In the genomic region with DNA sequence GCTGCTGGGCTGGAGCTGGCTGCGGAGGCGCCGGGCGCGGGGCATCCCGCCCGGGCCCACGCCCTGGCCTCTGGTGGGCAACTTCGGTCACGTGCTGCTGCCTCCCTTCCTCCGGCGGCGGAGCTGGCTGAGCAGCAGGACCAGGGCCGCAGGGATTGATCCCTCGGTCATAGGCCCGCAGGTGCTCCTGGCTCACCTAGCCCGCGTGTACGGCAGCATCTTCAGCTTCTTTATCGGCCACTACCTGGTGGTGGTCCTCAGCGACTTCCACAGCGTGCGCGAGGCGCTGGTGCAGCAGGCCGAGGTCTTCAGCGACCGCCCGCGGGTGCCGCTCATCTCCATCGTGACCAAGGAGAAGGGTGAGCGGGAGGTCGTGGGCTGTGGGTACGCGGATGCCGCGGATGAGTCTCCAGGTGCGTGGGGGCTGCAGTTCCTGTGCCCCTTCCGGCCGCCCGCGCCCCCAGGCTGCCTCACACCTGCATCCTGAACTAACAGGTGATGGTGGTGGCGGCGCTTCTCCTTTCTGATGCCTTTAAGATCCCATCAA, we compare ENCODE assay signal across 8 cellular contexts. TPM values are rescaled to one million over a fixed set of nuclear protein-coding genes. Genes with fewer than 3 reads are reported as not detected.
DNase-seq lines count a peak whose midpoint lies in the region; ATAC-seq and TF ChIP-seq lines count a peak whose summit lies in the region.

No MANE protein-coding gene starts in this region.

- H3K4me1 Mint-ChIP-seq in activated T-cell treated with anti-CD3 and anti-CD28 coated beads, Interleukin-2, amount 50 U/mL, for 24 hours (ENCODE audit: low read depth): peaks cover 37% of the 10 kb centered on the region

- peaks cover 8 to 12% of the 10 kb centered on the region in 2 experiments for H3K4me1 ChIP-seq in trophoblast cell (ENCODE audit: control insufficient read depth in 1 of 2, insufficient read depth in 2 of 2, low read length in 2 of 2)

- H3K9me3 Mint-ChIP-seq in activated T-cell treated with anti-CD3 and anti-CD28 coated beads, Interleukin-2, amount 50 U/mL, for 24 hours: no peaks in the 10 kb centered on the region

- H3K9ac ChIP-seq in trophoblast cell (ENCODE audit: low read length): no peak overlapping the region

- WGBS in trophoblast cell (ENCODE audit: extremely low coverage, insufficient coverage, insufficient read length): no CpG with 5 or more reads among the region's 45 CpGs

- H2AK5ac ChIP-seq in trophoblast cell (ENCODE audit: low read length): no peak overlapping the region

- ATAC-seq in HG03571 (IDR thresholded peaks at IDR 0.05; ENCODE audit: unreplicated experiment) (peak; percentile 19), GM18868 (IDR thresholded peaks at IDR 0.05; ENCODE audit: unreplicated experiment) (no peak)

- peak overlapping the region; percentile 73 for H2AFZ ChIP-seq in trophoblast cell (ENCODE audit: insufficient read depth, low read length, poor library complexity)

- no peaks in the 10 kb centered on the region for H3K36me3 ChIP-seq in trophoblast cell (ENCODE audit: control insufficient read depth in 1 of 2, insufficient read depth in 2 of 2, low read length in 2 of 2)

- H3K4me3 ChIP-seq in fibroblast of pulmonary artery (replicated peaks; ENCODE audit: low read depth, low read length): peak overlapping the region; percentile 71
- peak overlapping the region; percentile 79 for H3K4me3 ChIP-seq in trophoblast cell (ENCODE audit: low read depth, low read length)

- peak overlapping the region; percentile 29 for H3K14ac ChIP-seq in trophoblast cell (ENCODE audit: low read length)

- peak overlapping the region; percentile 32 for H4K8ac ChIP-seq in trophoblast cell (ENCODE audit: low read depth, low read length)

- no peak overlapping the region for H4K12ac ChIP-seq in trophoblast cell (ENCODE audit: low read depth, low read length)

- peaks cover under 1% of the 10 kb centered on the region for H3K36me3 Mint-ChIP-seq in activated T-cell treated with anti-CD3 and anti-CD28 coated beads, Interleukin-2, amount 50 U/mL, for 24 hours (ENCODE audit: low read depth)

- peak; percentile 62 for DNase-seq in NCI-H146 (lab: John Stamatoyannopoulos, UW)
- DNase-seq in NCI-H146 treated with DMSO at 0.1 percent for 48 hours (lab: John Stamatoyannopoulos, UW; ENCODE audit: unreplicated experiment): no peak
- no peak for DNase-seq in activated T-cell treated with anti-CD3 and anti-CD28 coated beads, Interleukin-2, amount 50 U/mL, for 24 hours
- no peak for DNase-seq in fibroblast of pulmonary artery (ENCODE audit: low read depth)
- DNase-seq in trophoblast cell: no peak
- DNase-seq in effector CD8-positive, alpha-beta T cell (lab: John Stamatoyannopoulos, UW): no peak

- H3K18ac ChIP-seq in trophoblast cell (ENCODE audit: low read length): no peak overlapping the region

- H2BK12ac ChIP-seq in trophoblast cell (ENCODE audit: low read length): no peak overlapping the region

- no peak overlapping the region for H2BK5ac ChIP-seq in trophoblast cell (ENCODE audit: low read depth, low read length, poor library complexity)

- no peak overlapping the region for H3K4ac ChIP-seq in trophoblast cell (ENCODE audit: low read depth, low read length)

- H3K23ac ChIP-seq in trophoblast cell (ENCODE audit: low read length): no peak overlapping the region

- H3K9me3 ChIP-seq in trophoblast cell (ENCODE audit: insufficient read depth, low read depth, low read length): no peaks in the 10 kb centered on the region

- H4K91ac ChIP-seq in trophoblast cell (ENCODE audit: low read depth, low read length): no peak overlapping the region

- H2BK120ac ChIP-seq in trophoblast cell (ENCODE audit: insufficient read depth, low read length, poor library complexity): no peak overlapping the region

- no peak overlapping the region for H3K27ac ChIP-seq in trophoblast cell (ENCODE audit: low read depth, low read length)

- H3K27me3 ChIP-seq in trophoblast cell (ENCODE audit: insufficient read depth, low read length): peaks cover 4% of the 10 kb centered on the region

- peak overlapping the region; percentile 80 for H3K27ac Mint-ChIP-seq in activated T-cell treated with anti-CD3 and anti-CD28 coated beads, Interleukin-2, amount 50 U/mL, for 24 hours

- no peaks in the 10 kb centered on the region for H3K79me1 ChIP-seq in trophoblast cell (ENCODE audit: low read length)

- H3K79me2 ChIP-seq in trophoblast cell (ENCODE audit: control insufficient read depth, insufficient read depth, low read length, poor library complexity): no peaks in the 10 kb centered on the region

- no peak for TF ChIP-seq CTCF in fibroblast of pulmonary artery (IDR thresholded peaks at IDR 0.05; ENCODE audit: low read length, missing control alignments)

- peak overlapping the region; percentile 84 for H3K4me3 Mint-ChIP-seq in activated T-cell treated with anti-CD3 and anti-CD28 coated beads, Interleukin-2, amount 50 U/mL, for 24 hours

- peak overlapping the region; percentile 96 for H3K4me2 ChIP-seq in trophoblast cell (ENCODE audit: low read length)

- H3K27me3 Mint-ChIP-seq in activated T-cell treated with anti-CD3 and anti-CD28 coated beads, Interleukin-2, amount 50 U/mL, for 24 hours: no peaks in the 10 kb centered on the region

RNA-seq across cellular contexts. Expression of gene CYP2U1, which starts 0.5 kb away (rescaled TPM):
- 0.49 and 0.56 TPM in 2 replicates for polyA plus RNA-seq in trophoblast cell (2013)

RNA-seq across cellular contexts. Expression of gene HADH, which starts 57.8 kb away (rescaled TPM):
- 22.8 and 23.7 TPM in 2 replicates for polyA plus RNA-seq in trophoblast cell (2013)
